In the genomic region with DNA sequence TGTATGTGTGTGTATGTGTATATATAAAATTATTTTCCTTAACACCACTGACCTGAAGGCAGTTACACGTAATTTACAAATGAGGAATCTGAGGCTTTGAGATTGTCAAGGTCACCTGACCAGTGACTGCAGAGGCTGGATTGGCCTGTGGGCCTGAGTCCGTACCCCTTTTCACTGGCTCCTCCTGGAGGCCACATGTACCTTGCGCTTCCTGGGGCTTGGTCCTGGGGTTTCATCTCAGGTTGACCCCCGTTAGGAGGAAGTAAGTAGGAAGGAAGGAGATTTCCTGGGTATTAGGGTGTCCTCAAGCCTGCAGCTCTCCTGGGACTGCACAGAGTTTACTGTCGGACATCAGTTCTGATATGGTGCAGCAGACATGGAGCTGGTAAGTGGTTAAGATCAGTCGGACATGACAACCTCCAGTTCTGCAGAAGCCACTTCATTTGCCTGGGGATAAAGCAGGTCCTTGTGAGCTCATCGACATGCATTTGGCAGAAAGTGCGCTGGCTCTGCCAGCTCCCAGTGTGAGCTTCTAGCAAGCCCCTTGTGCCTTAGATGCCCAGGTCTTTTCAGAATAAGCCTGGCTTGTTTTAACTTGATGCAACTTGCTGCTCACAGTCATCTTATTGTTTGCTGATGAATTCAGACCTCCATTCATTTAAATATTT, we compare ENCODE assay signal across 9 cellular contexts. TPM values are rescaled to one million over a fixed set of nuclear protein-coding genes. Genes with fewer than 3 reads are reported as not detected.
A peak's percentile ranks its signal among the peaks of the same experiment; 100 is the strongest.
DNase-seq lines count a peak whose midpoint lies in the region; ATAC-seq, FAIRE-seq and TF ChIP-seq lines count a peak whose summit lies in the region.
"Had no signal": no experiment of that assay in that cellular context is flagged by ENCODE, and none has a peak within 500 bp of the region (broad histone marks: within the 10 kb centered on the region; RNA-seq: fewer than 3 reads in every experiment).

No MANE protein-coding gene starts in this region.

- no peak for DNase-seq in GM10266 (ENCODE audit: extremely low spot score)
- no peak for DNase-seq in PC-3
- peak; percentile 41 to 59 for DNase-seq in cardiac muscle cell (ENCODE audit: low read depth in 1 of 2, low spot score in 1 of 2)
- peak; percentile 79 to 80 for DNase-seq in thyroid gland
- DNase-seq in HTR-8/SVneo (ENCODE audit: insufficient read length, low spot score), result no peak
- no peak for DNase-seq in effector CD8-positive, alpha-beta T cell (lab: John Stamatoyannopoulos, UW)
- DNase-seq in activated naive CD4-positive, alpha-beta T cell treated with anti-CD3 and anti-CD28 coated beads, Interleukin-2, amount 50 U/mL, for 72 hours (ENCODE audit: low spot score in 2 of 2), result no peak

- H3K4me1 ChIP-seq in PC-3 (ENCODE audit: insufficient read depth, low read length) (peaks cover 23% of the 10 kb centered on the region), cardiac muscle cell (ENCODE audit: low read depth) (peaks cover 30% of the 10 kb centered on the region), thyroid gland (peaks cover 7 to 41% of the 10 kb centered on the region in 2 donors)

- H3K4me3 ChIP-seq in PC-3 (ENCODE audit: low read length), result no peak overlapping the region
- no peak overlapping the region for H3K4me3 ChIP-seq in cardiac muscle cell
- H3K4me3 ChIP-seq in thyroid gland (replicated peaks in 1 of 3), result no peak overlapping the region
- H3K4me3 ChIP-seq: skin epidermis had no signal

- no peak overlapping the region for H3K4me2 ChIP-seq in PC-3 (ENCODE audit: low read length)

- H3K9ac ChIP-seq in PC-3 (ENCODE audit: low read length), result no peak overlapping the region

- no peaks in the 10 kb centered on the region for H3K9me2 ChIP-seq in PC-3 (replicated peaks; ENCODE audit: low read length)

- intact Hi-C loops in PC-3 (cut with micrococcal nuclease) (no loop called here), thyroid gland (cut with DNase I) (no loop called here)

- no peak for TF ChIP-seq POLR2A in thyroid gland (IDR thresholded peaks at IDR 0.05)

- no peaks in the 10 kb centered on the region for H3K36me3 Mint-ChIP-seq in activated naive CD4-positive, alpha-beta T cell treated with anti-CD3 and anti-CD28 coated beads, Interleukin-2, amount 50 U/mL, for 72 hours

- TF ChIP-seq CTCF in GM10266 (IDR thresholded peaks at IDR 0.05; ENCODE audit: control insufficient read depth, insufficient read depth, low read depth, missing control alignments) (peak; percentile 12), PC-3 (conservative IDR thresholded peaks at IDR 0.05; ENCODE audit: low read depth, low read length) (peak; percentile 39; the same call in 1 of the 2 replicates), cardiac muscle cell (IDR thresholded peaks at IDR 0.05; ENCODE audit: low read depth, low read length) (peak; percentile 24), thyroid gland (IDR thresholded peaks at IDR 0.05) (no peak)

- 33 to 36% methylated on average over 7 to 8 of the region's 8 CpGs for WGBS in thyroid gland, 2 donors

- POLR2A ChIA-PET in PC-3 (lab: Charles Lee; ENCODE audit: unreplicated experiment), result interaction anchor here (0.6 kb wide), 1 partner anchor 36 kb away, joined by 4 read pairs; the partner anchor contains the start of gene ST3GAL4

- no peak for FAIRE-seq in HTR-8/SVneo (lab: Jason Lieb, UNC)

- H3K27ac Mint-ChIP-seq in activated naive CD4-positive, alpha-beta T cell treated with anti-CD3 and anti-CD28 coated beads, Interleukin-2, amount 50 U/mL, for 72 hours, result no peak overlapping the region

- H3K36me3 ChIP-seq in PC-3 (ENCODE audit: low read depth, low read length), result no peaks in the 10 kb centered on the region
- H3K36me3 ChIP-seq in cardiac muscle cell, result no peaks in the 10 kb centered on the region
- no peaks in the 10 kb centered on the region for H3K36me3 ChIP-seq in thyroid gland

- H3K9me3 ChIP-seq in PC-3 (ENCODE audit: low read length), result no peaks in the 10 kb centered on the region
- H3K9me3 ChIP-seq in cardiac muscle cell (ENCODE audit: low read depth), result no peaks in the 10 kb centered on the region
- H3K9me3 ChIP-seq in thyroid gland, result no peaks in the 10 kb centered on the region

- H3K27ac ChIP-seq in PC-3 (ENCODE audit: low read length) (no peak overlapping the region), cardiac muscle cell (peak overlapping the region; percentile 27), thyroid gland (peak overlapping the region; percentile 6 to 63 (median 41))

- no peaks in the 10 kb centered on the region for H3K27me3 ChIP-seq in PC-3 (ENCODE audit: low read length)
- H3K27me3 ChIP-seq in cardiac muscle cell, result no peaks in the 10 kb centered on the region
- H3K27me3 ChIP-seq in thyroid gland, result no peaks in the 10 kb centered on the region

- CTCF ChIA-PET in PC-3 (lab: Charles Lee), result no interaction called here

- H2AFZ ChIP-seq in PC-3 (ENCODE audit: low read length), result no peak overlapping the region

- H3K79me2 ChIP-seq in PC-3 (ENCODE audit: low read length), result peaks cover 83% of the 10 kb centered on the region

- H3K9me3 Mint-ChIP-seq in activated naive CD4-positive, alpha-beta T cell treated with anti-CD3 and anti-CD28 coated beads, Interleukin-2, amount 50 U/mL, for 72 hours, result no peaks in the 10 kb centered on the region

- H3F3A ChIP-seq in PC-3 (ENCODE audit: low read length, unreplicated experiment), result no peaks in the 10 kb centered on the region

- H4K20me1 ChIP-seq in PC-3 (ENCODE audit: low read length), result no peaks in the 10 kb centered on the region

- no TSS peak for BruUV-seq in PC-3 (replicated peaks; lab: Mats Ljungman, UMichigan)

- ATAC-seq in HG02588 (IDR thresholded peaks at IDR 0.05; ENCODE audit: unreplicated experiment) (peak; percentile 68), PC-3 (no peak)
- no peak for ATAC-seq in activated naive CD4-positive, alpha-beta T cell treated with anti-CD3 and anti-CD28 coated beads, Interleukin-2, amount 50 U/mL, for 72 hours

RNA-seq across cellular contexts. Expression of gene ST3GAL4, which starts 36.6 kb away (rescaled TPM):
- total RNA-seq in PC-3 (2014; rRNA removed) (126 and 148 TPM in 2 replicates), cardiac muscle cell (21.4 and 25.6 TPM in 2 replicates), thyroid gland (10 to 100 TPM in 3 of 4 donors, 1 to 10 TPM in 1; 5.3 to 33.9 (median 26.4) TPM)
- 19.1 and 28.6 TPM in 2 replicates for polyA plus RNA-seq in cardiac muscle cell
- total RNA-seq in activated naive CD4-positive, alpha-beta T cell treated with anti-CD3 and anti-CD28 coated beads, Interleukin-2, amount 50 U/mL, for 72 hours, result 10 to 100 TPM in 1 of 2 donors, 1 to 10 TPM in 1; 7.2 to 10.5 TPM

Comparison
In these comparisons a context has a peak if more than half of its experiments do, and no peak if none do; other contexts are left out.
1. DNase-seq: peak in cardiac muscle cell (2 of 2) and thyroid gland (2 of 2); none in GM10266 (single experiment), PC-3 (single experiment), HTR-8/SVneo (single experiment), effector CD8-positive, alpha-beta T cell (single experiment) and activated naive CD4-positive, alpha-beta T cell treated with anti-CD3 and anti-CD28 coated beads, Interleukin-2, amount 50 U/mL, for 72 hours (0 of 2).
2. CTCF ChIP-seq: peak in GM10266 (single experiment), PC-3 (single experiment) and cardiac muscle cell (single experiment); none in thyroid gland (0 of 6).